Comparison of ENCODE assay signal across 1 cellular context in the genomic region with DNA sequence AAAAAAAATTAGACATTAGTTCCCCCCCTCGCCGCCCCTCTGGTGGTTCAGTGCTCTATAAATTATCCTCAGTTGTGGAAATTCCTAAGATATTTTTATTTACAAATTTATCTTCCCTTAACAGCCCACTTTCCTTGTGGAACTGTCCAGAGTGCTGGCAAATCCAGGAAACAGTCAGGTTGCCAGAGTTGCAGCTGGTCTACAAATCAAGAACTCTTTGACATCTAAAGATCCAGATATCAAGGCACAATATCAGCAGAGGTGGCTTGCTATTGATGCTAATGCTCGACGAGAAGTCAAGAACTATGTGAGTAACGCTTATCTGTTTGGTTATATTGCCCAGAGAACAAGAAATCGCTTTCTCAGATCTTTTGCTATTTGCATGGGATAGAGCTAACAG.
TF ChIP-seq lines count a peak whose summit lies in the region.

No MANE protein-coding gene starts in this region.

TF ChIP-seq in WTC11, 78 proteins besides CTCF, POLR2A, EP300 and RAD21 (continued from another document):
- TF ChIP-seq, protein P1, sequence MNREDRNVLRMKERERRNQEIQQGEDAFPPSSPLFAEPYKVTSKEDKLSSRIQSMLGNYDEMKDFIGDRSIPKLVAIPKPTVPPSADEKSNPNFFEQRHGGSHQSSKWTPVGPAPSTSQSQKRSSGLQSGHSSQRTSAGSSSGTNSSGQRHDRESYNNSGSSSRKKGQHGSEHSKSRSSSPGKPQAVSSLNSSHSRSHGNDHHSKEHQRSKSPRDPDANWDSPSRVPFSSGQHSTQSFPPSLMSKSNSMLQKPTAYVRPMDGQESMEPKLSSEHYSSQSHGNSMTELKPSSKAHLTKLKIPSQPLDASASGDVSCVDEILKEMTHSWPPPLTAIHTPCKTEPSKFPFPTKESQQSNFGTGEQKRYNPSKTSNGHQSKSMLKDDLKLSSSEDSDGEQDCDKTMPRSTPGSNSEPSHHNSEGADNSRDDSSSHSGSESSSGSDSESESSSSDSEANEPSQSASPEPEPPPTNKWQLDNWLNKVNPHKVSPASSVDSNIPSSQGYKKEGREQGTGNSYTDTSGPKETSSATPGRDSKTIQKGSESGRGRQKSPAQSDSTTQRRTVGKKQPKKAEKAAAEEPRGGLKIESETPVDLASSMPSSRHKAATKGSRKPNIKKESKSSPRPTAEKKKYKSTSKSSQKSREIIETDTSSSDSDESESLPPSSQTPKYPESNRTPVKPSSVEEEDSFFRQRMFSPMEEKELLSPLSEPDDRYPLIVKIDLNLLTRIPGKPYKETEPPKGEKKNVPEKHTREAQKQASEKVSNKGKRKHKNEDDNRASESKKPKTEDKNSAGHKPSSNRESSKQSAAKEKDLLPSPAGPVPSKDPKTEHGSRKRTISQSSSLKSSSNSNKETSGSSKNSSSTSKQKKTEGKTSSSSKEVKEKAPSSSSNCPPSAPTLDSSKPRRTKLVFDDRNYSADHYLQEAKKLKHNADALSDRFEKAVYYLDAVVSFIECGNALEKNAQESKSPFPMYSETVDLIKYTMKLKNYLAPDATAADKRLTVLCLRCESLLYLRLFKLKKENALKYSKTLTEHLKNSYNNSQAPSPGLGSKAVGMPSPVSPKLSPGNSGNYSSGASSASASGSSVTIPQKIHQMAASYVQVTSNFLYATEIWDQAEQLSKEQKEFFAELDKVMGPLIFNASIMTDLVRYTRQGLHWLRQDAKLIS (CRISPR knock-in tag; IDR thresholded peaks at IDR 0.05; ENCODE audit: borderline replicate concordance): no peak
